Comparison of ENCODE assay signal across 30 cellular contexts in genomic region chr3:77684115-77684514, GRCh38.
"Had no signal": no experiment of that assay in that cellular context is flagged by ENCODE, and none has a peak within 500 bp of the region (broad histone marks: within the 10 kb centered on the region; RNA-seq: fewer than 3 reads in every experiment).

No MANE protein-coding gene starts in this region.

- H3K4me3 ChIP-seq: left lung, lower lobe of right lung, ovary, prostate gland, skin epidermis, stomach, testis, thyroid gland, transverse colon, upper lobe of left lung, vagina had no signal

- FAIRE-seq: islet of Langerhans had no signal

- H3K4me1 Mint-ChIP-seq: immature natural killer cell; naive thymus-derived CD8-positive, alpha-beta T cell; nephron progenitor cell; stimulated activated naive B cell treated with anti-CD40 and anti-IgM and Interleukin-4, amounts not matched to agents 10 μg/mL and 1 μg/mL and 100 μg/mL, for 72 hours had no signal

- H3K36me3 ChIP-seq: left lung, lower lobe of right lung, ovary, prostate gland, stomach, thyroid gland, transverse colon, upper lobe of left lung, vagina had no signal

- H3K27me3 Mint-ChIP-seq: naive thymus-derived CD8-positive, alpha-beta T cell; stimulated activated naive B cell treated with anti-CD40 and anti-IgM and Interleukin-4, amounts not matched to agents 10 μg/mL and 1 μg/mL and 100 μg/mL, for 72 hours had no signal

- H3K27ac Mint-ChIP-seq: immature natural killer cell; nephron progenitor cell; stimulated activated naive B cell treated with anti-CD40 and anti-IgM and Interleukin-4, amounts not matched to agents 10 μg/mL and 1 μg/mL and 100 μg/mL, for 72 hours had no signal

- H3K4me1 ChIP-seq: left lung, lower lobe of right lung, prostate gland, stomach, testis, thyroid gland, transverse colon, upper lobe of left lung, vagina had no signal

- ATAC-seq: left colon; left lung; lower lobe of right lung; naive thymus-derived CD8-positive, alpha-beta T cell; right cardiac atrium; sciatic nerve; stimulated activated naive B cell treated with anti-CD40 and anti-IgM and Interleukin-4, amounts not matched to agents 10 μg/mL and 1 μg/mL and 100 μg/mL, for 72 hours; stimulated activated naive CD8-positive, alpha-beta T cell treated with anti-CD3 and anti-CD28 coated beads, Interleukin-15, Interleukin-2, amounts not matched to agents 100 U/mL and 50 U/mL, for 24 hours had no signal

- H3K4me3 Mint-ChIP-seq: immature natural killer cell; naive thymus-derived CD8-positive, alpha-beta T cell; nephron progenitor cell; stimulated activated naive B cell treated with anti-CD40 and anti-IgM and Interleukin-4, amounts not matched to agents 10 μg/mL and 1 μg/mL and 100 μg/mL, for 72 hours had no signal

- H3K27ac ChIP-seq: left lung, lower lobe of right lung, ovary, prostate gland, skin epidermis, stomach, testis, thyroid gland, transverse colon, upper lobe of left lung, vagina had no signal

- H3K27me3 ChIP-seq: left lung, ovary, stomach, testis, thyroid gland, transverse colon, upper lobe of left lung, vagina had no signal

- H3K36me3 Mint-ChIP-seq: immature natural killer cell; stimulated activated naive B cell treated with anti-CD40 and anti-IgM and Interleukin-4, amounts not matched to agents 10 μg/mL and 1 μg/mL and 100 μg/mL, for 72 hours had no signal

- DNase-seq: hypothalamus; immature natural killer cell; kidney; left colon; left lung; lower lobe of right lung; mammary epithelial cell; mesenchymal stem cell; naive thymus-derived CD8-positive, alpha-beta T cell; nephron progenitor cell; ovary; posterior cingulate gyrus; retina; right cardiac atrium; stimulated activated CD4-positive, alpha-beta T cell treated with anti-CD3 and anti-CD28 coated beads, Interleukin-12 subunit alpha, Interleukin-12 subunit beta, amount 100 ng/mL, for 4 hours; stimulated activated CD4-positive, alpha-beta T cell treated with anti-CD3 and anti-CD28 coated beads, Interleukin-15, amount 100 ng/mL, for 24 hours; stimulated activated CD4-positive, alpha-beta T cell treated with anti-CD3 and anti-CD28 coated beads, Interleukin-2, amount 100 ng/mL, for 24 hours; stimulated activated CD4-positive, alpha-beta T cell treated with anti-CD3 and anti-CD28 coated beads, Interleukin-4, amount 100 ng/mL, for 1 hour; stimulated activated naive B cell treated with anti-CD40 and anti-IgM and Interleukin-4, amounts not matched to agents 10 μg/mL and 1 μg/mL and 100 μg/mL, for 72 hours; stimulated activated naive CD8-positive, alpha-beta T cell treated with anti-CD3 and anti-CD28 coated beads, Interleukin-15, Interleukin-2, amounts not matched to agents 100 U/mL and 50 U/mL, for 24 hours; stomach; testis; thyroid gland; transverse colon; upper lobe of left lung had no signal

- H3K9me3 ChIP-seq: prostate gland, testis, thyroid gland had no signal
